In the genomic region with DNA sequence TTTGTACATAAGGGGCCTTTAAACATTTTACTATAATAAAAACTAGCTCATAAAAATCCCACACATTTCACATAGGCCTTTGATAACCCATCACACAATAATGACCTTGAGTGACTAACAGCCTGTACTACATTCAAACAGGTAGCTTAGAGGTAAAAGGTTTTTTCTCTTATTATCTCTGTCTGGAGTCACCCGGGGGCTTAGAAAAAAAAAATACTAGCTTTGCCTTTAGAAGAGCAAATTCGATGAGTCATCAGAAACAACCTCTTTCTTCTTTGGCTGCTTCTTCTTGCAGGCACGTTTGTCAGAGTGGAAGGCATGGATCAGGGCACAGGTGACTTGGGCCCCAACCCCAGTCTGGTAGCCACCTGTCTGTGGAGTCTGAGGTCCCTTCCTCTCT, we compare ENCODE assay signal across 21 cellular contexts. TPM values are rescaled to one million over a fixed set of nuclear protein-coding genes. Genes with fewer than 3 reads are reported as not detected.
DNase-seq lines count a peak whose midpoint lies in the region; ATAC-seq, FAIRE-seq and TF ChIP-seq lines count a peak whose summit lies in the region.
"Had no signal": no experiment of that assay in that cellular context is flagged by ENCODE, and none has a peak within 500 bp of the region (broad histone marks: within the 10 kb centered on the region; RNA-seq: fewer than 3 reads in every experiment).

No MANE protein-coding gene starts in this region.

- BruUV-seq in K562 (replicated peaks; lab: Mats Ljungman, UMichigan): no TSS peak

- H3K36me3 ChIP-seq in K562 (ENCODE audit: control insufficient read depth, insufficient read depth, low read length) (no peaks in the 10 kb centered on the region), testis (ENCODE audit: low read depth, missing control alignments) (no peaks in the 10 kb centered on the region)
- H3K36me3 ChIP-seq: adrenal gland, BLaER1, transverse colon had no signal

- H3K4me2 ChIP-seq in K562 (ENCODE audit: insufficient read depth, low read length): no peak overlapping the region

- no peak overlapping the region for H3K4me3 ChIP-seq in K562
- H3K4me3 ChIP-seq in testis: no peak overlapping the region
- H3K4me3 ChIP-seq: adrenal gland, BLaER1, transverse colon had no signal

- in situ Hi-C loops in K562 (cut with MboI): no loop called here

- no peak for FAIRE-seq in K562 (lab: Jason Lieb, UNC)

- CTCF ChIA-PET in K562 (lab: Yijun Ruan, JAX; ENCODE audit: low intra/inter-chr PET ratio): no interaction called here

- no peaks in the 10 kb centered on the region for H3K9me1 ChIP-seq in K562 (ENCODE audit: control insufficient read depth, insufficient read depth, low read length)

- 2% methylated on average over 3 of the region's 3 CpGs for WGBS in K562 (ENCODE audit: insufficient coverage, low coverage, missing lambda C conversion rate)
- 31 to 53% methylated on average over 3 of the region's 3 CpGs for whole genome bisulfite sequencing in testis, 2 donors

- intact Hi-C loops in K562 (cut with micrococcal nuclease): no loop called here
- intact Hi-C loops in testis (cut with DNase I; ENCODE audit: low total_unique reads): no loop called here

- H2AFZ ChIP-seq in K562 (ENCODE audit: low read depth, low read length): no peak overlapping the region

- no peak for TF ChIP-seq POLR2A in K562 (conservative IDR thresholded peaks at IDR 0.05)
- TF ChIP-seq POLR2A in testis (IDR thresholded peaks at IDR 0.05): no peak

- H3K27ac ChIP-seq in K562 (ENCODE audit: extremely low read depth, low read depth, low read length): no peak overlapping the region
- H3K27ac ChIP-seq in testis: peak overlapping the region; percentile 64 to 65
- H3K27ac ChIP-seq: 22Rv1, BLaER1, transverse colon, VCaP had no signal

- TF ChIP-seq EP300 in K562 (IDR thresholded peaks at IDR 0.05; ENCODE audit: low read length): no peak

- POLR2A ChIA-PET in K562 (lab: Yijun Ruan, JAX): interaction anchor here (0.6 to 2.0 kb wide), 2 partner anchors 8 to 613 kb away, joined by 5 to 12 read pairs; no protein-coding TSS in a partner anchor

- no peaks in the 10 kb centered on the region for H3K9me3 ChIP-seq in K562 (replicated peaks; ENCODE audit: control insufficient read depth, insufficient read depth, low read depth, low read length)
- H3K9me3 ChIP-seq in testis: no peaks in the 10 kb centered on the region
- H3K9me3 ChIP-seq: adrenal gland, BLaER1, transverse colon had no signal

- TF ChIP-seq RAD21 in K562 (CRISPR knock-in tag; conservative IDR thresholded peaks at IDR 0.05 in 1 of 2, IDR thresholded peaks at IDR 0.05 in 1 of 2): no peak

- H3K27me3 ChIP-seq in K562 (ENCODE audit: control insufficient read depth in 2 of 2, insufficient read depth in 2 of 2, low read length in 2 of 2) (peaks cover 3 to 11% of the 10 kb centered on the region in 2 experiments), testis (no peaks in the 10 kb centered on the region)
- H3K27me3 ChIP-seq: adrenal gland, BLaER1, transverse colon had no signal

- H3K9ac ChIP-seq in K562 (ENCODE audit: insufficient read depth in 1 of 2, low read depth in 2 of 2, low read length in 2 of 2): no peak overlapping the region
- H3K9ac ChIP-seq: BLaER1 had no signal

- no peaks in the 10 kb centered on the region for H3K79me2 ChIP-seq in K562 (ENCODE audit: control insufficient read depth, insufficient read depth, low read length)

- no peak; the same call in 2 of the 3 replicates for ATAC-seq in K562
- ATAC-seq: SK-N-SH treated with all-trans-retinoic acid at 6 μM for 48 hours had no signal

- no peaks in the 10 kb centered on the region; a peak in 1 of 5 replicates for H3K4me1 ChIP-seq in K562 (replicated peaks in 1 of 2; ENCODE audit: control insufficient read depth in 2 of 2, insufficient read depth in 2 of 2, low read length in 2 of 2)
- H3K4me1 ChIP-seq in testis: peaks cover 19% of the 10 kb centered on the region
- H3K4me1 ChIP-seq: adrenal gland, transverse colon had no signal

- peak; percentile 28 for DNase-seq in DMS53 (lab: John Stamatoyannopoulos, UW)
- DNase-seq in DMS53 treated with DMSO at 0.1 percent for 48 hours (lab: John Stamatoyannopoulos, UW; ENCODE audit: unreplicated experiment): no peak
- DNase-seq in stimulated activated CD4-positive, alpha-beta T cell treated with anti-CD3 and anti-CD28 coated beads, Interleukin-4, amount 100 ng/mL, for 1 hour: peak; percentile 20
- no peak for DNase-seq in stimulated activated CD4-positive, alpha-beta T cell treated with anti-CD3 and anti-CD28 coated beads, Interleukin-2, amount 100 ng/mL, for 24 hours
- DNase-seq in K562 (ENCODE audit: extremely low read depth in 1 of 4, low spot score in 3 of 4): peak in 1 of 4 experiments; percentile 17
- no peak for DNase-seq in testis
- no peak for DNase-seq in HK-2 (ENCODE audit: unreplicated experiment)
- DNase-seq in middle frontal gyrus (ENCODE audit: extremely low spot score, low spot score): no peak
- DNase-seq: activated CD8-positive, alpha-beta memory T cell treated with anti-CD3 and anti-CD28 coated beads, Interleukin-2, amount 50 U/mL, for 48 hours; endodermal cell; foreskin fibroblast; immature natural killer cell; mammary epithelial cell; naive thymus-derived CD8-positive, alpha-beta T cell; NCI-H1436; transverse colon had no signal

- TF ChIP-seq CTCF in K562 (IDR thresholded peaks at IDR 0.05 in 2 of 3, conservative IDR thresholded peaks at IDR 0.05 in 1 of 3; ENCODE audit: insufficient read depth in 2 of 3, low read depth in 1 of 3, low read length in 3 of 3) (no peak), testis (IDR thresholded peaks at IDR 0.05) (no peak)

- no peaks in the 10 kb centered on the region for H4K20me1 ChIP-seq in K562 (replicated peaks; ENCODE audit: control insufficient read depth, insufficient read depth, low read length)
- H4K20me1 ChIP-seq: BLaER1 had no signal

TF ChIP-seq in K562, 482 proteins besides CTCF, POLR2A, EP300 and RAD21 (continues in another document):
- TF ChIP-seq ZNF316 (IDR thresholded peaks at IDR 0.05): peak; percentile 98
- TF ChIP-seq, protein P1, sequence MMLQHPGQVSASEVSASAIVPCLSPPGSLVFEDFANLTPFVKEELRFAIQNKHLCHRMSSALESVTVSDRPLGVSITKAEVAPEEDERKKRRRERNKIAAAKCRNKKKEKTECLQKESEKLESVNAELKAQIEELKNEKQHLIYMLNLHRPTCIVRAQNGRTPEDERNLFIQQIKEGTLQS (IDR thresholded peaks at IDR 0.05): peak; percentile 62
- TF ChIP-seq, protein P1 (CRISPR knock-in tag; conservative IDR thresholded peaks at IDR 0.05): no peak
- peak; percentile 95 for TF ChIP-seq MAFG (tag; conservative IDR thresholded peaks at IDR 0.05)
- TF ChIP-seq NFE2 (IDR thresholded peaks at IDR 0.05; ENCODE audit: low read depth): peak; percentile 30; the same call in 1 of the 2 replicates
- TF ChIP-seq NFE2L1 (tag; IDR thresholded peaks at IDR 0.05; ENCODE audit: borderline replicate concordance, low read depth): 0 out of 2 replicates have a peak, but pooled peaks have one; percentile 38
- TF ChIP-seq PPARD (CRISPR knock-in tag; IDR thresholded peaks at IDR 0.05): no peak
- no peak for TF ChIP-seq ZBTB7A (IDR thresholded peaks at IDR 0.05; ENCODE audit: borderline replicate concordance, control insufficient read depth, low read depth, low read length)
- TF ChIP-seq MAFK (IDR thresholded peaks at IDR 0.05; ENCODE audit: low read length): peak; percentile 97

RNA-seq across cellular contexts. Expression of a gene that starts 43.4 kb away (rescaled TPM):
- total RNA-seq in K562 (2011; cell fraction: chromatin; rRNA removed; ENCODE audit: low replicate concordance): 7.7 and 9.9 TPM in 2 replicates
- total RNA-seq in K562 (2011; cell fraction: nucleolus; rRNA removed): 12.4 and 12.8 TPM in 2 replicates
- 13.9 and 17.6 TPM in 2 replicates for total RNA-seq in K562 (2011; cell fraction: nucleoplasm; rRNA removed)
- total RNA-seq in K562 (2014; rRNA removed): 19.5 and 23.8 TPM in 2 replicates
- total RNA-seq in K562 (2014; rRNA removed; fragmentation: Illumina TruSeq; extraction: Trizol): 13.1 and 14.7 TPM in 2 replicates
- total RNA-seq in K562 (2015; rRNA removed; fragmentation: Illumina TruSeq; extraction: Trizol): 18.1 and 19.5 TPM in 2 replicates
- 20.0 and 20.6 TPM in 2 replicates for total RNA-seq in K562 (2021)
- 14.4 and 16.8 TPM in 2 replicates for polyA plus RNA-seq in K562 (2011; rRNA removed)
- 9.7 and 16.6 TPM in 2 replicates for polyA plus RNA-seq in K562 (2011; cell fraction: cytosol; rRNA removed)
- polyA plus RNA-seq in K562 (2011; cell fraction: nucleus; rRNA removed): 7.9 and 8.7 TPM in 2 replicates
- 12.4 and 15.8 TPM in 2 replicates for polyA plus RNA-seq in K562 (2012)
- polyA plus RNA-seq in K562 (2014; fragmentation: Illumina TruSeq; extraction: Trizol): 14.1 and 16.1 TPM in 2 replicates
- polyA plus RNA-seq in K562 (2014; fragmentation: Nextera tagmentation; extraction: Ambion mirVana): 1 to 10 TPM; 3.0 to 3.8 TPM
- 15.3 and 15.6 TPM in 2 replicates for polyA plus RNA-seq in K562 (2014; rRNA removed)
- polyA minus RNA-seq in K562 (2011; rRNA and poly(A)+ RNA removed): 18.8 and 20.3 TPM in 2 replicates
- 13.3 and 13.8 TPM in 2 replicates for polyA minus RNA-seq in K562 (2011; cell fraction: cytosol; rRNA and poly(A)+ RNA removed)
- polyA minus RNA-seq in K562 (2011; cell fraction: nucleus; rRNA and poly(A)+ RNA removed): 12.3 and 17.2 TPM in 2 replicates
- total RNA-seq in testis: 10 to 100 TPM; 65.9 to 87.8 TPM
- polyA plus RNA-seq in testis (ENCODE audit: insufficient read depth, low read depth, low replicate concordance): 93.9 TPM

RNA-seq across cellular contexts. Expression of a gene that starts 55.1 kb away (rescaled TPM):
- total RNA-seq in K562 (2011; cell fraction: chromatin; rRNA removed; ENCODE audit: low replicate concordance): 0.30 and 0.81 TPM in 2 replicates
- 0.79 and 0.83 TPM in 2 replicates for total RNA-seq in K562 (2011; cell fraction: nucleolus; rRNA removed)
- 0.51 and 0.69 TPM in 2 replicates for total RNA-seq in K562 (2011; cell fraction: nucleoplasm; rRNA removed)
- 0.24 TPM in 1 of 2 replicates, not detected in the other for total RNA-seq in K562 (2014; rRNA removed)
- total RNA-seq in K562 (2014; rRNA removed; fragmentation: Illumina TruSeq; extraction: Trizol): 0.11 and 0.19 TPM in 2 replicates
- not detected in 2 replicates for total RNA-seq in K562 (2015; rRNA removed; fragmentation: Illumina TruSeq; extraction: Trizol)
- 0.18 and 0.83 TPM in 2 replicates for total RNA-seq in K562 (2021)
- 0.08 and 0.09 TPM in 2 replicates for polyA plus RNA-seq in K562 (2011; rRNA removed)
- 0.06 and 0.31 TPM in 2 replicates for polyA plus RNA-seq in K562 (2011; cell fraction: cytosol; rRNA removed)
- polyA plus RNA-seq in K562 (2011; cell fraction: nucleus; rRNA removed): 0.37 and 1.4 TPM in 2 replicates
- polyA plus RNA-seq in K562 (2012): 0.25 and 0.47 TPM in 2 replicates
- polyA plus RNA-seq in K562 (2014; fragmentation: Illumina TruSeq; extraction: Trizol): 0.11 and 0.12 TPM in 2 replicates
- polyA plus RNA-seq in K562 (2014; fragmentation: Nextera tagmentation; extraction: Ambion mirVana): not detected
- polyA plus RNA-seq in K562 (2014; rRNA removed): 0.03 and 0.15 TPM in 2 replicates
- polyA minus RNA-seq in K562 (2011; rRNA and poly(A)+ RNA removed): 0.09 and 0.70 TPM in 2 replicates
- not detected in 2 replicates for polyA minus RNA-seq in K562 (2011; cell fraction: cytosol; rRNA and poly(A)+ RNA removed)
- polyA minus RNA-seq in K562 (2011; cell fraction: nucleus; rRNA and poly(A)+ RNA removed): 0.33 and 0.81 TPM in 2 replicates
- 1 to 10 TPM; 6.8 TPM for total RNA-seq in testis
- polyA plus RNA-seq in testis (ENCODE audit: insufficient read depth, low read depth, low replicate concordance): 8.8 TPM

Comparison
In these comparisons a context has a peak if more than half of its experiments do, and no peak if none do; other contexts are left out.
1. DNase-seq: peak in DMS53 (single experiment) and stimulated activated CD4-positive, alpha-beta T cell treated with anti-CD3 and anti-CD28 coated beads, Interleukin-4, amount 100 ng/mL, for 1 hour (single experiment); none in DMS53 treated with DMSO at 0.1 percent for 48 hours (single experiment), stimulated activated CD4-positive, alpha-beta T cell treated with anti-CD3 and anti-CD28 coated beads, Interleukin-2, amount 100 ng/mL, for 24 hours (0 of 2), testis (single experiment), HK-2 (single experiment) and middle frontal gyrus (single experiment).
2. RNA of a gene that starts 55.1 kb away (total RNA-seq): 6.8 TPM in testis; 0.11 to 0.83 TPM in K562; every median in the first group is over 4 times any median in the second.